ENCODE assay signal across 8 cellular contexts in the genomic region with DNA sequence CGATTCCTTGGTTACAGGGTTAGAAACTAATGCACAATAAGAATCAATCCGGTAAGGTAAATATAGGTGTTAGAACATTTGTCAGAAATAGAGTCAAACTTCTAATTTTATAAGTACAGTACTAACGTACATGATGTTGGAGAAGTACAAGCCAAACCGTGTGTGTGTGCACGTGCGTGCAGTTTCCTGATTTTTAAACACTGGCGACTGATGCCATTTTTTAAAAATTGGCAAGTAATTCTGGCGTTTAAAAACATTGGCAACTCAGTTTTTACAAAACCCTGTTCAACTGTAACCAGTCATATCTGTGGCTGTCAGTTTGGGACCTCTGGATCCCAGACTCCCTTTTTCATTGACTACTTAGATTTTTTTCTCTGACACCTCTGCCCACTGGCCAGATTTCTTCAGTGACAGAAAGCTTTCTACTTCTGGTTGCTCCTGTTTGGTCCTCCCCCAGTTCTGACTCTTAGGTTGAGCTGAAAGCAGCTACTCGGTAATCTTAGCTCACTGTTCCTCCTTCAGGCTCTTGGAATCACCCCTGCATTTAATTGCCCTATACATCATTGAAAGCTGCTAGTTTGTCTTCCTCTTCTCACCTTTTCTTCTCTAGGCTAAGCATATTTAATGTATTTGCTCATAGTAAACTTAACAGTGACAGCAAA. TPM values are rescaled to one million over a fixed set of nuclear protein-coding genes. Genes with fewer than 3 reads are reported as not detected.
DNase-seq lines count a peak whose midpoint lies in the region; ATAC-seq and TF ChIP-seq lines count a peak whose summit lies in the region.

No MANE protein-coding gene starts in this region.

- no peak for TF ChIP-seq POLR2A in suprapubic skin (IDR thresholded peaks at IDR 0.05)

- H3K27me3 Mint-ChIP-seq in activated CD8-positive, alpha-beta memory T cell treated with anti-CD3 and anti-CD28 coated beads, Interleukin-2, amount 10 ng/mL, durations not matched to agents 7 days and 5 days, result no peaks in the 10 kb centered on the region
- H3K27me3 Mint-ChIP-seq in activated CD8-positive, alpha-beta T cell treated with anti-CD3 and anti-CD28 coated beads, Interleukin-2, amount 10 ng/mL, durations not matched to agents 7 days and 5 days (ENCODE audit: low read depth), result no peaks in the 10 kb centered on the region

- POLR2A ChIA-PET in activated CD8-positive, alpha-beta T cell treated with anti-CD3 and anti-CD28 coated beads, Interleukin-2, amount 10 ng/mL, durations not matched to agents 7 days and 5 days (lab: Charles Lee), result interaction anchor here (0.7 to 3.4 kb wide), 12 partner anchors 9 to 54 kb away, joined by 3 to 33 read pairs (median 5); no protein-coding TSS in a partner anchor

- H3K27ac ChIP-seq in iPS-20b (ENCODE audit: low read length) (no peak overlapping the region), suprapubic skin (peak overlapping the region; percentile 92)

- H3K36me3 Mint-ChIP-seq in activated CD8-positive, alpha-beta memory T cell treated with anti-CD3 and anti-CD28 coated beads, Interleukin-2, amount 10 ng/mL, durations not matched to agents 7 days and 5 days, result peaks cover 31% of the 10 kb centered on the region
- H3K36me3 Mint-ChIP-seq in activated CD8-positive, alpha-beta T cell treated with anti-CD3 and anti-CD28 coated beads, Interleukin-2, amount 10 ng/mL, durations not matched to agents 7 days and 5 days (ENCODE audit: low read depth), result peaks cover 34% of the 10 kb centered on the region

- peak overlapping the region; percentile 96 for H3K4me3 ChIP-seq in iPS-20b (ENCODE audit: low read length)
- peak overlapping the region; percentile 76 for H3K4me3 ChIP-seq in suprapubic skin

- peak overlapping the region; percentile 95 for H3K9ac ChIP-seq in iPS-20b (ENCODE audit: low read depth, low read length)

- H3K27me3 ChIP-seq in iPS-20b (ENCODE audit: insufficient read depth, low read length), result no peaks in the 10 kb centered on the region
- no peaks in the 10 kb centered on the region for H3K27me3 ChIP-seq in suprapubic skin

- H3K36me3 ChIP-seq in iPS-20b (ENCODE audit: insufficient read depth, low read depth, low read length), result no peaks in the 10 kb centered on the region
- H3K36me3 ChIP-seq in suprapubic skin, result no peaks in the 10 kb centered on the region

- peaks cover 3% of the 10 kb centered on the region; the same call in 1 of the 2 replicates for H3K4me1 ChIP-seq in iPS-20b (ENCODE audit: insufficient read depth, low read length)
- H3K4me1 ChIP-seq in suprapubic skin, result peaks cover 24% of the 10 kb centered on the region

- 2% methylated on average over 9 of the region's 9 CpGs for WGBS in suprapubic skin

- H3K4me3 Mint-ChIP-seq in activated CD8-positive, alpha-beta memory T cell treated with anti-CD3 and anti-CD28 coated beads, Interleukin-2, amount 10 ng/mL, durations not matched to agents 7 days and 5 days, result peak overlapping the region; percentile 87
- H3K4me3 Mint-ChIP-seq in activated CD8-positive, alpha-beta T cell treated with anti-CD3 and anti-CD28 coated beads, Interleukin-2, amount 10 ng/mL, durations not matched to agents 7 days and 5 days, result peak overlapping the region; percentile 91

- CTCF ChIA-PET in activated CD8-positive, alpha-beta memory T cell treated with anti-CD3 and anti-CD28 coated beads, Interleukin-2, amount 10 ng/mL, durations not matched to agents 7 days and 5 days (lab: Charles Lee), result interaction anchor here (0.6 to 3.5 kb wide), 7 partner anchors 12 to 1304 kb away, joined by 3 to 35 read pairs (median 5); no protein-coding TSS in a partner anchor
- CTCF ChIA-PET in activated CD8-positive, alpha-beta T cell treated with anti-CD3 and anti-CD28 coated beads, Interleukin-2, amount 10 ng/mL, durations not matched to agents 7 days and 5 days (lab: Charles Lee), result interaction anchor here (1.4 to 3.2 kb wide), 8 partner anchors 10 to 531 kb away, joined by 3 to 32 read pairs (median 7); no protein-coding TSS in a partner anchor

- DNase-seq in activated CD8-positive, alpha-beta memory T cell treated with anti-CD3 and anti-CD28 coated beads, Interleukin-2, amount 10 ng/mL, durations not matched to agents 7 days and 5 days, result no peak
- DNase-seq in activated CD8-positive, alpha-beta memory T cell treated with anti-CD3 and anti-CD28 coated beads, Interleukin-2, amount 50 U/mL, for 48 hours, result no peak
- DNase-seq in activated CD8-positive, alpha-beta T cell treated with anti-CD3 and anti-CD28 coated beads, Interleukin-2, amount 10 ng/mL, durations not matched to agents 7 days and 5 days, result peak; percentile 27
- no peak for DNase-seq in suprapubic skin (ENCODE audit: low spot score in 2 of 2)
- DNase-seq in NCI-H82 (lab: John Stamatoyannopoulos, UW), result no peak

- TF ChIP-seq EP300 in suprapubic skin (IDR thresholded peaks at IDR 0.05), result no peak

- peaks cover 50% of the 10 kb centered on the region for H3K4me1 Mint-ChIP-seq in activated CD8-positive, alpha-beta memory T cell treated with anti-CD3 and anti-CD28 coated beads, Interleukin-2, amount 10 ng/mL, durations not matched to agents 7 days and 5 days
- H3K4me1 Mint-ChIP-seq in activated CD8-positive, alpha-beta T cell treated with anti-CD3 and anti-CD28 coated beads, Interleukin-2, amount 10 ng/mL, durations not matched to agents 7 days and 5 days (ENCODE audit: low read depth), result peaks cover 41% of the 10 kb centered on the region

- ATAC-seq in activated CD8-positive, alpha-beta memory T cell treated with anti-CD3 and anti-CD28 coated beads, Interleukin-2, amount 10 ng/mL, durations not matched to agents 7 days and 5 days, result no peak
- no peak for ATAC-seq in activated CD8-positive, alpha-beta T cell treated with anti-CD3 and anti-CD28 coated beads, Interleukin-2, amount 10 ng/mL, durations not matched to agents 7 days and 5 days
- ATAC-seq in HG02970 (IDR thresholded peaks at IDR 0.05; ENCODE audit: low FRiP score, unreplicated experiment) (no peak), HG03342 (IDR thresholded peaks at IDR 0.05; ENCODE audit: unreplicated experiment) (no peak)

- TF ChIP-seq CTCF in suprapubic skin (IDR thresholded peaks at IDR 0.05), result no peak

- H3K9me3 ChIP-seq in iPS-20b (ENCODE audit: insufficient read depth, low read depth, low read length) (no peaks in the 10 kb centered on the region; the same call in 1 of the 2 replicates), suprapubic skin (no peaks in the 10 kb centered on the region)

- H3K27ac Mint-ChIP-seq in activated CD8-positive, alpha-beta memory T cell treated with anti-CD3 and anti-CD28 coated beads, Interleukin-2, amount 10 ng/mL, durations not matched to agents 7 days and 5 days, result peak overlapping the region; percentile 88
- H3K27ac Mint-ChIP-seq in activated CD8-positive, alpha-beta T cell treated with anti-CD3 and anti-CD28 coated beads, Interleukin-2, amount 10 ng/mL, durations not matched to agents 7 days and 5 days, result peak overlapping the region; percentile 96

- no peaks in the 10 kb centered on the region for H3K9me3 Mint-ChIP-seq in activated CD8-positive, alpha-beta memory T cell treated with anti-CD3 and anti-CD28 coated beads, Interleukin-2, amount 10 ng/mL, durations not matched to agents 7 days and 5 days (ENCODE audit: low read depth)
- H3K9me3 Mint-ChIP-seq in activated CD8-positive, alpha-beta T cell treated with anti-CD3 and anti-CD28 coated beads, Interleukin-2, amount 10 ng/mL, durations not matched to agents 7 days and 5 days (ENCODE audit: insufficient read depth), result no peaks in the 10 kb centered on the region

RNA-seq across cellular contexts. Expression of a gene that starts 0.8 kb away (rescaled TPM):
- total RNA-seq in activated CD8-positive, alpha-beta memory T cell treated with anti-CD3 and anti-CD28 coated beads, Interleukin-2, amount 10 ng/mL, durations not matched to agents 7 days and 5 days, result 10 to 100 TPM; 28.3 to 38.2 TPM
- 10 to 100 TPM; 36.8 to 40.0 TPM for total RNA-seq in activated CD8-positive, alpha-beta T cell treated with anti-CD3 and anti-CD28 coated beads, Interleukin-2, amount 10 ng/mL, durations not matched to agents 7 days and 5 days
- 100 to 1,000 TPM in 1 of 4 donors, 10 to 100 TPM in 3; 49.4 to 145 (median 82.1) TPM for total RNA-seq in suprapubic skin
